ENCODE assay signal across 14 cellular contexts in genomic region chr13:41505209-41505835, GRCh38. TPM values are rescaled to one million over a fixed set of nuclear protein-coding genes. Genes with fewer than 3 reads are reported as not detected.
DNase-seq lines count a peak whose midpoint lies in the region; ATAC-seq and TF ChIP-seq lines count a peak whose summit lies in the region.
"Had no signal": no experiment of that assay in that cellular context is flagged by ENCODE, and none has a peak within 500 bp of the region (broad histone marks: within the 10 kb centered on the region; RNA-seq: fewer than 3 reads in every experiment).

No MANE protein-coding gene starts in this region.

- DNase-seq in EL (peak; percentile 86), PC-3 (peak; percentile 8), epithelial cell of proximal tubule (ENCODE audit: low read depth) (peak; percentile 22), progenitor cell of endocrine pancreas (ENCODE audit: low spot score, unreplicated experiment) (no peak), G401 (ENCODE audit: low spot score) (no peak), DMS53 treated with DMSO at 0.1 percent for 48 hours (lab: John Stamatoyannopoulos, UW; ENCODE audit: unreplicated experiment) (no peak)
- no peak for DNase-seq in activated CD4-positive, CD25-positive, alpha-beta regulatory T cell (lab: John Stamatoyannopoulos, UW)
- DNase-seq: NCI-H345; nucleus accumbens; stimulated activated CD4-positive, alpha-beta T cell treated with anti-CD3 and anti-CD28 coated beads, Interleukin-4, amount 100 ng/mL, for 1 hour; stimulated activated naive CD8-positive, alpha-beta T cell treated with anti-CD3 and anti-CD28 coated beads, Interleukin-15, amount 100 ng/mL, for 72 hours had no signal

- no peaks in the 10 kb centered on the region for H3K79me2 ChIP-seq in PC-3 (ENCODE audit: low read length)

- no peaks in the 10 kb centered on the region for H3K9me2 ChIP-seq in PC-3 (replicated peaks; ENCODE audit: low read length)

- no peak overlapping the region for H3K9ac ChIP-seq in PC-3 (ENCODE audit: low read length)

- H2AFZ ChIP-seq in PC-3 (ENCODE audit: low read length), result no peak overlapping the region

- no peaks in the 10 kb centered on the region for H3K27me3 ChIP-seq in PC-3 (ENCODE audit: low read length)
- H3K27me3 ChIP-seq: cardiac muscle cell had no signal

- H4K20me1 ChIP-seq in PC-3 (ENCODE audit: low read length), result no peaks in the 10 kb centered on the region

- CTCF ChIA-PET in PC-3 (lab: Charles Lee), result no interaction called here

- H3K27ac Mint-ChIP-seq in progenitor cell of endocrine pancreas, result peak overlapping the region; percentile 40
- H3K27ac Mint-ChIP-seq: stimulated activated naive CD8-positive, alpha-beta T cell treated with anti-CD3 and anti-CD28 coated beads, Interleukin-15, amount 100 ng/mL, for 72 hours had no signal

- POLR2A ChIA-PET in PC-3 (lab: Charles Lee; ENCODE audit: unreplicated experiment), result no interaction called here

- in situ Hi-C loops in G401 (cut with HindIII; ENCODE audit: low sequenced_read_pairs), result no loop called here

- H3K9me3 Mint-ChIP-seq in progenitor cell of endocrine pancreas (ENCODE audit: low read depth), result peaks cover 10% of the 10 kb centered on the region

- H3K4me1 Mint-ChIP-seq in progenitor cell of endocrine pancreas (ENCODE audit: low read depth), result no peaks in the 10 kb centered on the region

- H3K9me3 ChIP-seq in PC-3 (ENCODE audit: low read length), result no peaks in the 10 kb centered on the region

- no peak overlapping the region for H3K4me3 Mint-ChIP-seq in progenitor cell of endocrine pancreas (ENCODE audit: low read depth)
- H3K4me3 Mint-ChIP-seq: stimulated activated naive CD8-positive, alpha-beta T cell treated with anti-CD3 and anti-CD28 coated beads, Interleukin-15, amount 100 ng/mL, for 72 hours had no signal

- no peak overlapping the region for H3K27ac ChIP-seq in PC-3 (ENCODE audit: low read length)
- H3K27ac ChIP-seq: cardiac muscle cell had no signal

- no peak overlapping the region for H3K4me2 ChIP-seq in PC-3 (ENCODE audit: low read length)

- H3F3A ChIP-seq in PC-3 (ENCODE audit: low read length, unreplicated experiment), result no peaks in the 10 kb centered on the region

- H3K27me3 Mint-ChIP-seq in progenitor cell of endocrine pancreas, result peaks cover 4% of the 10 kb centered on the region
- H3K27me3 Mint-ChIP-seq: stimulated activated naive CD8-positive, alpha-beta T cell treated with anti-CD3 and anti-CD28 coated beads, Interleukin-15, amount 100 ng/mL, for 72 hours had no signal

- H3K36me3 Mint-ChIP-seq in progenitor cell of endocrine pancreas (ENCODE audit: insufficient read depth), result no peaks in the 10 kb centered on the region

- ATAC-seq in PC-3 (no peak), HG03039 (IDR thresholded peaks at IDR 0.05; ENCODE audit: unreplicated experiment) (no peak)
- ATAC-seq: GM12878; stimulated activated naive CD8-positive, alpha-beta T cell treated with anti-CD3 and anti-CD28 coated beads, Interleukin-15, amount 100 ng/mL, for 72 hours had no signal

- H3K36me3 ChIP-seq in PC-3 (ENCODE audit: low read depth, low read length), result no peaks in the 10 kb centered on the region
- H3K36me3 ChIP-seq: cardiac muscle cell had no signal

- H3K4me1 ChIP-seq in PC-3 (ENCODE audit: insufficient read depth, low read length), result peaks cover 6% of the 10 kb centered on the region; the same call in 1 of the 2 replicates

- TF ChIP-seq CTCF in PC-3 (conservative IDR thresholded peaks at IDR 0.05; ENCODE audit: low read depth, low read length) (no peak), epithelial cell of proximal tubule (conservative IDR thresholded peaks at IDR 0.05; ENCODE audit: low read depth, low read length) (no peak), progenitor cell of endocrine pancreas (IDR thresholded peaks at IDR 0.05; ENCODE audit: unreplicated experiment) (no peak)

- intact Hi-C loops in PC-3 (cut with micrococcal nuclease), result no loop called here

- H3K4me3 ChIP-seq in PC-3 (ENCODE audit: low read length) (no peak overlapping the region), epithelial cell of proximal tubule (ENCODE audit: low read depth, low read length) (no peak overlapping the region)
- H3K4me3 ChIP-seq: cardiac muscle cell, GM12878 had no signal

- BruUV-seq in PC-3 (replicated peaks; lab: Mats Ljungman, UMichigan), result no TSS peak

RNA-seq across cellular contexts. Expression of gene RGCC, which starts 48.0 kb away (rescaled TPM):
- 2.4 and 2.6 TPM in 2 replicates for total RNA-seq in PC-3 (2014; rRNA removed)
- 8.4 and 9.7 TPM in 2 replicates for total RNA-seq in epithelial cell of proximal tubule
- not detected in 2 replicates for total RNA-seq in progenitor cell of endocrine pancreas
- 3.4 and 4.3 TPM in 2 replicates for total RNA-seq in G401 (2014; rRNA removed; shearing (Covaris generic))
- total RNA-seq: cardiac muscle cell had no signal

Comparison
In these comparisons a context has a peak if more than half of its experiments do, and no peak if none do; other contexts are left out.
1. DNase-seq: peak in EL (single experiment), PC-3 (single experiment) and epithelial cell of proximal tubule (single experiment); none in progenitor cell of endocrine pancreas (single experiment), G401 (single experiment), DMS53 treated with DMSO at 0.1 percent for 48 hours (single experiment) and activated CD4-positive, CD25-positive, alpha-beta regulatory T cell (0 of 4).